8 cellular contexts compared by ENCODE assay signal in genomic region chr18:3498705-3499451, GRCh38. TPM values are rescaled to one million over a fixed set of nuclear protein-coding genes. Genes with fewer than 3 reads are reported as not detected.
DNase-seq lines count a peak whose midpoint lies in the region; ATAC-seq, FAIRE-seq and TF ChIP-seq lines count a peak whose summit lies in the region.

No MANE protein-coding gene starts in this region.

- ATAC-seq in GM21576 (IDR thresholded peaks at IDR 0.05; ENCODE audit: unreplicated experiment), result no peak

- peak overlapping the region; percentile 68 for H2AFZ ChIP-seq in mesenchymal stem cell (ENCODE audit: low read depth, low read length)

- H3K4me3 ChIP-seq in effector memory CD4-positive, alpha-beta T cell (ENCODE audit: insufficient read depth, low read depth, low read length, poor library complexity, severe bottlenecking), result peak overlapping the region; percentile 14
- H3K4me3 ChIP-seq in mesenchymal stem cell (ENCODE audit: insufficient read depth in 1 of 2, low read depth in 1 of 2, low read length in 2 of 2) (peak overlapping the region; percentile 56 to 68), thyroid gland (replicated peaks in 1 of 3) (peak overlapping the region in 2 of 3 donors; percentile 28 to 30)

- H3K27me3 ChIP-seq in effector memory CD4-positive, alpha-beta T cell (replicated peaks; ENCODE audit: control insufficient read depth, insufficient read depth, low read length, poor library complexity, severe bottlenecking), result peaks cover 10% of the 10 kb centered on the region
- H3K27me3 ChIP-seq in mesenchymal stem cell (ENCODE audit: control insufficient read depth in 1 of 2, insufficient read depth in 1 of 2, low read length in 2 of 2) (peaks cover 0 to 4% of the 10 kb centered on the region in 2 experiments), thyroid gland (no peaks in the 10 kb centered on the region)

- FAIRE-seq in GM12891 (lab: Jason Lieb, UNC), result no peak

- peak overlapping the region; percentile 86 for H3K4me2 ChIP-seq in mesenchymal stem cell (ENCODE audit: low read length, poor library complexity, severe bottlenecking)

- H3K4ac ChIP-seq in mesenchymal stem cell (ENCODE audit: low read depth in 1 of 2, low read length in 2 of 2), result peak overlapping the region in 1 of 2 experiments; percentile 71

- no peak overlapping the region for H4K91ac ChIP-seq in mesenchymal stem cell (ENCODE audit: low read length)

- H2BK5ac ChIP-seq in mesenchymal stem cell (ENCODE audit: low read depth, low read length, poor library complexity, severe bottlenecking), result no peak overlapping the region

- peak overlapping the region; percentile 80 for H2BK15ac ChIP-seq in mesenchymal stem cell (ENCODE audit: low read depth, poor library complexity, severe bottlenecking)

- H2BK12ac ChIP-seq in mesenchymal stem cell (ENCODE audit: low read length in 2 of 2), result no peak overlapping the region

- H3K14ac ChIP-seq in mesenchymal stem cell (ENCODE audit: low read length in 2 of 2), result peak overlapping the region in 1 of 2 experiments; percentile 55

- no peak overlapping the region for H2BK120ac ChIP-seq in mesenchymal stem cell (ENCODE audit: low read depth, low read length)

- peak overlapping the region; percentile 95 for H4K8ac ChIP-seq in mesenchymal stem cell (ENCODE audit: low read length)

- intact Hi-C loops in thyroid gland (cut with DNase I), result no loop called here

- H3K36me3 ChIP-seq in effector memory CD4-positive, alpha-beta T cell (ENCODE audit: control insufficient read depth, insufficient read depth, low read length), result no peaks in the 10 kb centered on the region
- H3K36me3 ChIP-seq in mesenchymal stem cell (ENCODE audit: control insufficient read depth in 1 of 2, insufficient read depth in 2 of 2, low read depth in 1 of 2, low read length in 2 of 2) (no peaks in the 10 kb centered on the region), thyroid gland (no peaks in the 10 kb centered on the region)

- H3K23ac ChIP-seq in mesenchymal stem cell (ENCODE audit: low read length in 2 of 2), result no peak overlapping the region

- H2AK5ac ChIP-seq in mesenchymal stem cell (ENCODE audit: low read length, severe bottlenecking), result no peak overlapping the region

- DNase-seq in GM12891 (ENCODE audit: insufficient read length, low spot score) (peak; percentile 18), SW480 (ENCODE audit: low spot score) (peak; percentile 35), mesenchymal stem cell (peak; percentile 49), thyroid gland (peak; percentile 49 to 50), HK-2 (ENCODE audit: unreplicated experiment) (no peak), NCI-H82 (lab: John Stamatoyannopoulos, UW) (no peak)
- no peak for DNase-seq in effector memory CD4-positive, alpha-beta T cell

- H3K4me1 ChIP-seq in effector memory CD4-positive, alpha-beta T cell (ENCODE audit: control insufficient read depth, insufficient read depth, low read length, poor library complexity, severe bottlenecking), result peaks cover 3% of the 10 kb centered on the region
- H3K4me1 ChIP-seq in mesenchymal stem cell (ENCODE audit: control insufficient read depth, insufficient read depth, low read depth, low read length) (peaks cover 9% of the 10 kb centered on the region), thyroid gland (peaks cover 4 to 22% of the 10 kb centered on the region in 2 donors)

- H3K79me1 ChIP-seq in mesenchymal stem cell (replicated peaks; ENCODE audit: low read length, poor library complexity, severe bottlenecking), result no peaks in the 10 kb centered on the region

- no peak for TF ChIP-seq POLR2A in GM12891 (IDR thresholded peaks at IDR 0.05; ENCODE audit: low read depth, low read length)
- TF ChIP-seq POLR2A in thyroid gland (IDR thresholded peaks at IDR 0.05), result no peak

- no peaks in the 10 kb centered on the region for H3K9me3 ChIP-seq in effector memory CD4-positive, alpha-beta T cell (ENCODE audit: control insufficient read depth, low read length)
- H3K9me3 ChIP-seq in mesenchymal stem cell (ENCODE audit: control insufficient read depth, low read length) (no peaks in the 10 kb centered on the region), thyroid gland (no peaks in the 10 kb centered on the region)

- no peak for TF ChIP-seq CTCF in thyroid gland (IDR thresholded peaks at IDR 0.05)

- H3K9ac ChIP-seq in mesenchymal stem cell (ENCODE audit: low read length), result peak overlapping the region; percentile 75

- no peak overlapping the region for H3K18ac ChIP-seq in mesenchymal stem cell (ENCODE audit: low read depth in 1 of 2, low read length in 2 of 2)

- no peak overlapping the region for H3K27ac ChIP-seq in effector memory CD4-positive, alpha-beta T cell (ENCODE audit: insufficient read depth, low read length, poor library complexity, severe bottlenecking)
- H3K27ac ChIP-seq in mesenchymal stem cell (ENCODE audit: low read length, poor library complexity, severe bottlenecking), result no peak overlapping the region
- peak overlapping the region in 1 of 3 donors; percentile 22 for H3K27ac ChIP-seq in thyroid gland

- WGBS in mesenchymal stem cell, result 18% methylated on average over 35 of the region's 58 CpGs
- WGBS in thyroid gland, 2 donors, result 27 to 45% methylated on average over 24 to 37 of the region's 58 CpGs

TF ChIP-seq in GM12891, 5 proteins besides CTCF, POLR2A, EP300 and RAD21:
- TF ChIP-seq TAF1 (IDR thresholded peaks at IDR 0.05; ENCODE audit: low read depth, low read length), result no peak
- no peak for TF ChIP-seq SPI1 (IDR thresholded peaks at IDR 0.05; ENCODE audit: low read depth, low read length)
- TF ChIP-seq POU2F2 (IDR thresholded peaks at IDR 0.05; ENCODE audit: low read depth, low read length), result no peak
- no peak for TF ChIP-seq PAX5 (IDR thresholded peaks at IDR 0.05; ENCODE audit: insufficient read depth, low read length, severe bottlenecking)
- no peak for TF ChIP-seq POLR2AphosphoS5 (IDR thresholded peaks at IDR 0.05; ENCODE audit: low read depth, low read length)

RNA-seq across cellular contexts. Expression of gene TGIF1, which starts 48.9 kb away (rescaled TPM):
- polyA plus RNA-seq in GM12891 (2012; ENCODE audit: low read depth, missing spikeins), result 1.2 TPM
- 69.8 TPM for polyA plus RNA-seq in mesenchymal stem cell (2013, experiment 1 of 2)
- 65.2 TPM for polyA plus RNA-seq in mesenchymal stem cell (2013, experiment 2 of 2)
- 10 to 100 TPM; 46.4 to 62.3 (median 52.3) TPM for total RNA-seq in thyroid gland

Comparison
In these comparisons a context has a peak if more than half of its experiments do, and no peak if none do; other contexts are left out.
1. DNase-seq: peak in GM12891 (single experiment), SW480 (single experiment), mesenchymal stem cell (single experiment) and thyroid gland (2 of 2); none in effector memory CD4-positive, alpha-beta T cell (0 of 3), HK-2 (single experiment) and NCI-H82 (single experiment).
2. Peak in every context shown above with its lines, with median percentiles within 50 percentile points of each other: H3K4me3 ChIP-seq.